Comparison of ENCODE assay signal across 7 cellular contexts in genomic region chr1:9687120-9687875, GRCh38. TPM values are rescaled to one million over a fixed set of nuclear protein-coding genes. Genes with fewer than 3 reads are reported as not detected.
DNase-seq lines count a peak whose midpoint lies in the region; ATAC-seq, FAIRE-seq and TF ChIP-seq lines count a peak whose summit lies in the region.

No MANE protein-coding gene starts in this region.

- peaks cover 11% of the 10 kb centered on the region for H3F3A ChIP-seq in smooth muscle cell (ENCODE audit: low read depth)

- POLR2A ChIA-PET in T-cell (lab: Charles Lee), result no interaction called here

- no CpG with 5 or more reads among the region's 42 CpGs for WGBS in iPS DF 6.9 (ENCODE audit: insufficient coverage, insufficient read length)
- WGBS in smooth muscle cell (ENCODE audit: low lambda C conversion rate), result under 1% methylated on average over 32 of the region's 42 CpGs

- CTCF ChIA-PET in T-cell (lab: Charles Lee), result interaction anchor here in 1 of 2 donors (0.8 kb wide), 1 partner anchor 19 kb away, joined by 5 read pairs; no protein-coding TSS in a partner anchor

- peak overlapping the region; percentile 74 to 81 (median 77) for H3K4me3 Mint-ChIP-seq in T-cell

- H3K36me3 Mint-ChIP-seq in T-cell, result peaks cover 13% of the 10 kb centered on the region

- H4K20me1 ChIP-seq in smooth muscle cell (ENCODE audit: low read depth), result no peaks in the 10 kb centered on the region

- H3K4me2 ChIP-seq in smooth muscle cell, result peak overlapping the region; percentile 91

- H3K4me1 Mint-ChIP-seq in T-cell, result peaks cover 72 to 82% (median 76%) of the 10 kb centered on the region in 3 donors

- peaks cover 30% of the 10 kb centered on the region for H3K4me1 ChIP-seq in adipocyte (ENCODE audit: control insufficient read depth, insufficient read depth, low read length)
- H3K4me1 ChIP-seq in iPS DF 6.9 (ENCODE audit: control insufficient read depth, insufficient read depth, low read length), result 0 out of 2 replicates have a peak, but pooled peaks cover 2% of the 10 kb centered on the region
- H3K4me1 ChIP-seq in smooth muscle cell (ENCODE audit: low read depth), result peaks cover 28% of the 10 kb centered on the region

- H2AFZ ChIP-seq in smooth muscle cell (ENCODE audit: low read depth), result peak overlapping the region; percentile 83

- H3K9ac ChIP-seq in adipocyte (ENCODE audit: low read length) (peak overlapping the region; percentile 64), smooth muscle cell (ENCODE audit: low read depth) (peak overlapping the region; percentile 85)

- H3K9me3 ChIP-seq in adipocyte (ENCODE audit: control insufficient read depth, low read length) (no peaks in the 10 kb centered on the region), iPS DF 6.9 (ENCODE audit: control insufficient read depth, insufficient read depth, low read length) (no peaks in the 10 kb centered on the region), smooth muscle cell (replicated peaks; ENCODE audit: low read depth) (no peaks in the 10 kb centered on the region)

- TF ChIP-seq CTCF in smooth muscle cell (IDR thresholded peaks at IDR 0.05; ENCODE audit: borderline replicate concordance, insufficient read depth, poor library complexity, severe bottlenecking), result no peak

- FAIRE-seq in HTR-8/SVneo (lab: Jason Lieb, UNC), result peak; percentile 86

- H3K4me3 ChIP-seq in adipocyte (ENCODE audit: low read length), result peak overlapping the region; percentile 79
- H3K4me3 ChIP-seq in iPS DF 6.9 (ENCODE audit: low read length), result peak overlapping the region; percentile 71; the same call in 1 of the 2 replicates
- peak overlapping the region; percentile 64 for H3K4me3 ChIP-seq in smooth muscle cell

- ATAC-seq in GM18867 (IDR thresholded peaks at IDR 0.05; ENCODE audit: unreplicated experiment) (peak; percentile 40), T-cell (replicated peaks in 1 of 4) (peak; percentile 36 to 52 (median 46))

- H3K27me3 Mint-ChIP-seq in T-cell, result no peaks in the 10 kb centered on the region

- no peaks in the 10 kb centered on the region for H3K79me2 ChIP-seq in smooth muscle cell (ENCODE audit: low read depth)

- H3K36me3 ChIP-seq in adipocyte (ENCODE audit: control insufficient read depth, insufficient read depth, low read length, severe bottlenecking) (no peaks in the 10 kb centered on the region), iPS DF 6.9 (ENCODE audit: control insufficient read depth, insufficient read depth, low read length) (no peaks in the 10 kb centered on the region), smooth muscle cell (ENCODE audit: low read depth) (no peaks in the 10 kb centered on the region)

- no peaks in the 10 kb centered on the region for H3K9me3 Mint-ChIP-seq in T-cell

- DNase-seq in HTR-8/SVneo (ENCODE audit: insufficient read length, low spot score) (peak; percentile 81), T-cell (peak; percentile 25 to 74 (median 47)), adipocyte (ENCODE audit: low read depth) (peak; percentile 68), iPS DF 6.9 (ENCODE audit: low read depth, low spot score) (no peak), smooth muscle cell (lab: John Stamatoyannopoulos, UW; ENCODE audit: unreplicated experiment) (peak; percentile 64), epidermal melanocyte (ENCODE audit: insufficient read length, low spot score) (no peak)

- no peaks in the 10 kb centered on the region for H3K27me3 ChIP-seq in adipocyte (replicated peaks; ENCODE audit: control insufficient read depth, insufficient read depth, low read length)
- H3K27me3 ChIP-seq in iPS DF 6.9 (ENCODE audit: control insufficient read depth, insufficient read depth, low read length), result peaks cover 6% of the 10 kb centered on the region; the same call in 1 of the 2 replicates
- no peaks in the 10 kb centered on the region for H3K27me3 ChIP-seq in smooth muscle cell (ENCODE audit: low read depth)

- H3K27ac ChIP-seq in iPS DF 6.9 (ENCODE audit: low read length) (no peak overlapping the region), smooth muscle cell (ENCODE audit: low read depth) (peak overlapping the region; percentile 88)

- peak overlapping the region; percentile 85 to 89 for H3K27ac Mint-ChIP-seq in T-cell

RNA-seq across cellular contexts. Expression of gene PIK3CD, which starts 35.8 kb away (rescaled TPM):
- total RNA-seq in T-cell (100 to 1,000 TPM; 246 to 313 (median 280) TPM), smooth muscle cell (4.1 and 4.9 TPM in 2 replicates)
- polyA plus RNA-seq in smooth muscle cell, result 3.9 and 7.1 TPM in 2 replicates

Comparison
In these comparisons a context has a peak if more than half of its experiments do, and no peak if none do; other contexts are left out.
1. DNase-seq: peak in HTR-8/SVneo (single experiment), T-cell (34 of 34), adipocyte (single experiment) and smooth muscle cell (single experiment); none in iPS DF 6.9 (single experiment) and epidermal melanocyte (single experiment).
2. RNA of gene PIK3CD, which starts 35.8 kb away (total RNA-seq): 246 to 313 TPM in T-cell; 4.1 to 4.9 TPM in smooth muscle cell; every median in the first group is over 10 times any median in the second.
3. Peak in every context shown above with its lines, with median percentiles within 50 percentile points of each other: H3K4me3 ChIP-seq.